Comparison of ENCODE assay signal across 9 cellular contexts in genomic region chr10:93115661-93116383, GRCh38. TPM values are rescaled to one million over a fixed set of nuclear protein-coding genes. Genes with fewer than 3 reads are reported as not detected.
A peak's percentile ranks its signal among the peaks of the same experiment; 100 is the strongest.
DNase-seq lines count a peak whose midpoint lies in the region; ATAC-seq, FAIRE-seq and TF ChIP-seq lines count a peak whose summit lies in the region.
"Had no signal": no experiment of that assay in that cellular context is flagged by ENCODE, and none has a peak within 500 bp of the region (broad histone marks: within the 10 kb centered on the region; RNA-seq: fewer than 3 reads in every experiment).

No MANE protein-coding gene starts in this region.

- peak; percentile 75 for TF ChIP-seq CTCF in NB4 (IDR thresholded peaks at IDR 0.05; ENCODE audit: low read depth, low read length)
- TF ChIP-seq CTCF in HepG2 (CRISPR knock-in tag; IDR thresholded peaks at IDR 0.05) = peak; percentile 77

- DNase-seq in CMK (ENCODE audit: low read depth) (peak; percentile 52), NB4 (ENCODE audit: low read depth) (peak; percentile 78), HepG2 (ENCODE audit: low spot score) (peak; percentile 63)
- DNase-seq in central memory CD8-positive, alpha-beta T cell (ENCODE audit: low spot score in 2 of 2) = peak; percentile 36 to 44
- DNase-seq in stimulated activated CD8-positive, alpha-beta memory T cell treated with anti-CD3 and anti-CD28 coated beads, Interleukin-15, amount 100 ng/mL, for 24 hours (ENCODE audit: low read depth) = peak; percentile 23

- 62% methylated on average over 4 of the region's 4 CpGs for WGBS in HepG2 (ENCODE audit: low lambda C conversion rate)

- no peak overlapping the region for H3K4me3 ChIP-seq in NB4 (ENCODE audit: low read depth, low read length)
- no peak overlapping the region for H3K4me3 ChIP-seq in HepG2 (replicated peaks in 1 of 3; ENCODE audit: insufficient read depth in 1 of 3, low read depth in 2 of 3, low read length in 3 of 3)

- intact Hi-C loops in HepG2 (cut with micrococcal nuclease; ENCODE audit: unreplicated experiment) = loop anchor here (1.0 kb wide), 1 partner anchor 173 kb away; no protein-coding TSS in a partner anchor

- no peaks in the 10 kb centered on the region for H3K36me3 Mint-ChIP-seq in central memory CD8-positive, alpha-beta T cell (ENCODE audit: insufficient read depth)

- no peak overlapping the region for H3K9ac ChIP-seq in HepG2 (ENCODE audit: insufficient read depth, low read depth, low read length)

- TF ChIP-seq EP300 in HepG2 (IDR thresholded peaks at IDR 0.05; ENCODE audit: low read depth in 2 of 2, low read length in 2 of 2) (no peak), HepG2 (CRISPR knock-in tag; IDR thresholded peaks at IDR 0.05; ENCODE audit: borderline replicate concordance) (no peak)

- POLR2A ChIA-PET in HepG2 (lab: Yijun Ruan, JAX) = interaction anchor here (1.0 kb wide), 1 partner anchor 9 kb away, joined by 3 read pairs; no protein-coding TSS in a partner anchor

- no peaks in the 10 kb centered on the region for H3K79me2 ChIP-seq in HepG2 (ENCODE audit: insufficient read depth, low read length)

- no peak overlapping the region for H3K4me3 Mint-ChIP-seq in central memory CD8-positive, alpha-beta T cell

- peaks cover 44% of the 10 kb centered on the region for H3K27me3 Mint-ChIP-seq in central memory CD8-positive, alpha-beta T cell

- no peak overlapping the region for H3K27ac ChIP-seq in HepG2 (ENCODE audit: extremely low read length, insufficient read depth, low read length)

- peak; percentile 49 for ATAC-seq in GM21515 (IDR thresholded peaks at IDR 0.05; ENCODE audit: unreplicated experiment)
- ATAC-seq in activated CD4-positive, CD25-positive, alpha-beta regulatory T cell treated with anti-CD3 and anti-CD28 coated beads, Interleukin-2, amount 50 U/mL, for 24 hours = peak; percentile 74 to 76
- peak; percentile 57 for ATAC-seq in central memory CD8-positive, alpha-beta T cell (replicated peaks; ENCODE audit: extremely low read depth, poor library complexity, severe bottlenecking)
- peak; percentile 80 for ATAC-seq in HepG2
- ATAC-seq in GM18858 (IDR thresholded peaks at IDR 0.05; ENCODE audit: unreplicated experiment) = no peak

- CTCF ChIA-PET in HepG2 (lab: Yijun Ruan, JAX; ENCODE audit: low intra/inter-chr PET ratio, low total read pairs) = interaction anchor here (1.0 to 2.1 kb wide), 2 partner anchors 173 to 237 kb away, joined by 4 to 14 read pairs; no protein-coding TSS in a partner anchor

- in situ Hi-C loops in HepG2 (cut with HindIII; ENCODE audit: extremely low pct_ligation_motif_present, low pct_unique_long_range_greater_than_20kb) = no loop called here

- no peaks in the 10 kb centered on the region for H4K20me1 ChIP-seq in HepG2 (ENCODE audit: insufficient read depth, low read length)

- no peak for TF ChIP-seq POLR2A in NB4 (IDR thresholded peaks at IDR 0.05; ENCODE audit: extremely low read depth, insufficient read length)
- no peak for TF ChIP-seq POLR2A in HepG2 (IDR thresholded peaks at IDR 0.05; ENCODE audit: insufficient read depth in 1 of 2, low read depth in 2 of 2, low read length in 2 of 2)

- H3K4me1 Mint-ChIP-seq in central memory CD8-positive, alpha-beta T cell = no peaks in the 10 kb centered on the region

- H2AFZ ChIP-seq in HepG2 (ENCODE audit: low read length) = no peak overlapping the region

- H3K9me3 ChIP-seq in HepG2 (ENCODE audit: low read length) = no peaks in the 10 kb centered on the region

- H3K27me3 ChIP-seq in HepG2 (ENCODE audit: control insufficient read depth in 1 of 2, insufficient read depth in 2 of 2, low read length in 2 of 2) = no peaks in the 10 kb centered on the region; a peak in 2 of 5 replicates

- no peak overlapping the region for H3K4me2 ChIP-seq in HepG2 (ENCODE audit: low read depth, low read length)

- no peaks in the 10 kb centered on the region for H3K36me3 ChIP-seq in HepG2 (replicated peaks in 1 of 2; ENCODE audit: control insufficient read depth in 1 of 2, insufficient read depth in 2 of 2, low read length in 2 of 2)

- BruUV-seq in HepG2 (replicated peaks; lab: Mats Ljungman, UMichigan) = no TSS peak

- TF ChIP-seq RAD21 in HepG2 (CRISPR knock-in tag; IDR thresholded peaks at IDR 0.05) = no peak

- no peaks in the 10 kb centered on the region for H3K9me3 Mint-ChIP-seq in central memory CD8-positive, alpha-beta T cell

- H3K4me1 ChIP-seq in HepG2 (ENCODE audit: insufficient read depth, low read length) = peaks cover 16% of the 10 kb centered on the region

- FAIRE-seq in HepG2 (lab: Jason Lieb, UNC) = no peak

- H3K27ac Mint-ChIP-seq in central memory CD8-positive, alpha-beta T cell (ENCODE audit: low read depth) = no peak overlapping the region

TF ChIP-seq in HepG2, 621 proteins besides CTCF, POLR2A, EP300 and RAD21 (continues in another document):
- no peak for TF ChIP-seq KMT2B (CRISPR knock-in tag; IDR thresholded peaks at IDR 0.05)
- no peak for TF ChIP-seq TSC22D2 (CRISPR knock-in tag; IDR thresholded peaks at IDR 0.05; ENCODE audit: borderline replicate concordance)
- no peak for TF ChIP-seq KMT2A (CRISPR knock-in tag; IDR thresholded peaks at IDR 0.05)
- TF ChIP-seq NR3C1 (CRISPR knock-in tag; IDR thresholded peaks at IDR 0.05) = no peak
- no peak for TF ChIP-seq SIN3A (IDR thresholded peaks at IDR 0.05; ENCODE audit: borderline replicate concordance, low read depth, low read length)
- TF ChIP-seq EED (CRISPR knock-in tag; IDR thresholded peaks at IDR 0.05) = no peak
- no peak for TF ChIP-seq CHD4 (IDR thresholded peaks at IDR 0.05; ENCODE audit: borderline replicate concordance, low read length)
- no peak for TF ChIP-seq MIER3 (CRISPR knock-in tag; IDR thresholded peaks at IDR 0.05; ENCODE audit: borderline replicate concordance)
- TF ChIP-seq SMC3 (IDR thresholded peaks at IDR 0.05; ENCODE audit: low read length) = peak; percentile 80
- TF ChIP-seq CSRNP2 (CRISPR knock-in tag; conservative IDR thresholded peaks at IDR 0.05; ENCODE audit: low read depth) = no peak

RNA-seq across cellular contexts. Expression of gene CYP26A1, which starts 42.1 kb away (rescaled TPM):
- total RNA-seq in HepG2 (2016; rRNA removed; fragmentation: Illumina TruSeq; extraction: Trizol) = not detected in 2 replicates
- not detected in 2 replicates for total RNA-seq in HepG2 (2016; cell fraction: cytosol; rRNA removed; fragmentation: Illumina TruSeq; extraction: Trizol; ENCODE audit: low read depth)
- total RNA-seq in HepG2 (2016; cell fraction: insoluble cytoplasmic fraction; rRNA removed; fragmentation: Illumina TruSeq; extraction: Trizol) = not detected in 2 replicates
- total RNA-seq in HepG2 (2016; cell fraction: membrane; rRNA removed; fragmentation: Illumina TruSeq; extraction: Trizol) = not detected in 2 replicates
- total RNA-seq in HepG2 (2016; cell fraction: nucleus; rRNA removed; fragmentation: Illumina TruSeq; extraction: Trizol) = not detected in 2 replicates
- 0.15 and 0.31 TPM in 2 replicates for polyA plus RNA-seq in HepG2 (2011; rRNA removed)
- polyA plus RNA-seq in HepG2 (2011; cell fraction: cytosol; rRNA removed) = 0.14 and 0.48 TPM in 2 replicates
- polyA plus RNA-seq in HepG2 (2011; cell fraction: nucleus; rRNA removed) = 1.4 and 1.6 TPM in 2 replicates
- polyA plus RNA-seq in HepG2 (2012) = not detected in 2 replicates
- polyA plus RNA-seq in HepG2 (2016; cell fraction: cytosol; fragmentation: Illumina TruSeq; extraction: Trizol; ENCODE audit: low read depth) = not detected in 2 replicates
- polyA plus RNA-seq in HepG2 (2016; cell fraction: insoluble cytoplasmic fraction; fragmentation: Illumina TruSeq; extraction: Trizol; ENCODE audit: low read depth) = not detected in 2 replicates
- not detected in 2 replicates for polyA plus RNA-seq in HepG2 (2016; cell fraction: membrane; fragmentation: Illumina TruSeq; extraction: Trizol; ENCODE audit: low read depth)
- polyA plus RNA-seq in HepG2 (2016; cell fraction: nucleus; fragmentation: Illumina TruSeq; extraction: Trizol; ENCODE audit: insufficient read depth, low read depth) = not detected in 2 replicates
- 0.20 TPM in 1 of 2 replicates, not detected in the other for polyA minus RNA-seq in HepG2 (2011; rRNA and poly(A)+ RNA removed; ENCODE audit: low replicate concordance)
- not detected in 2 replicates for polyA minus RNA-seq in HepG2 (2011; cell fraction: cytosol; rRNA and poly(A)+ RNA removed)
- 0.13 TPM in 1 of 2 replicates, not detected in the other for polyA minus RNA-seq in HepG2 (2011; cell fraction: nucleus; rRNA and poly(A)+ RNA removed)
- total RNA-seq: T-helper 2 cell treated with Interferon-gamma antibody and Interleukin-4, amounts not matched to agents 100 ng/mL and 5 ng/mL, for 36 hours had no signal

RNA-seq across cellular contexts. Expression of gene CYP26C1, which starts 55.2 kb away (rescaled TPM):
- total RNA-seq in HepG2 (2016; rRNA removed; fragmentation: Illumina TruSeq; extraction: Trizol) = 0.02 TPM in 1 of 2 replicates, not detected in the other
- total RNA-seq in HepG2 (2016; cell fraction: cytosol; rRNA removed; fragmentation: Illumina TruSeq; extraction: Trizol; ENCODE audit: low read depth) = not detected in 2 replicates
- total RNA-seq in HepG2 (2016; cell fraction: insoluble cytoplasmic fraction; rRNA removed; fragmentation: Illumina TruSeq; extraction: Trizol) = 0.02 TPM in 1 of 2 replicates, not detected in the other
- not detected in 2 replicates for total RNA-seq in HepG2 (2016; cell fraction: membrane; rRNA removed; fragmentation: Illumina TruSeq; extraction: Trizol)
- 0.12 and 0.19 TPM in 2 replicates for total RNA-seq in HepG2 (2016; cell fraction: nucleus; rRNA removed; fragmentation: Illumina TruSeq; extraction: Trizol)
- not detected in 2 replicates for polyA plus RNA-seq in HepG2 (2011; rRNA removed)
- polyA plus RNA-seq in HepG2 (2011; cell fraction: cytosol; rRNA removed) = not detected in 2 replicates
- 0.35 and 0.42 TPM in 2 replicates for polyA plus RNA-seq in HepG2 (2011; cell fraction: nucleus; rRNA removed)
- polyA plus RNA-seq in HepG2 (2012) = not detected in 2 replicates
- polyA plus RNA-seq in HepG2 (2016; cell fraction: cytosol; fragmentation: Illumina TruSeq; extraction: Trizol; ENCODE audit: low read depth) = not detected in 2 replicates
- polyA plus RNA-seq in HepG2 (2016; cell fraction: insoluble cytoplasmic fraction; fragmentation: Illumina TruSeq; extraction: Trizol; ENCODE audit: low read depth) = not detected in 2 replicates
- not detected in 2 replicates for polyA plus RNA-seq in HepG2 (2016; cell fraction: membrane; fragmentation: Illumina TruSeq; extraction: Trizol; ENCODE audit: low read depth)
- polyA plus RNA-seq in HepG2 (2016; cell fraction: nucleus; fragmentation: Illumina TruSeq; extraction: Trizol; ENCODE audit: insufficient read depth, low read depth) = not detected in 2 replicates
- polyA minus RNA-seq in HepG2 (2011; rRNA and poly(A)+ RNA removed; ENCODE audit: low replicate concordance) = 0.07 and 0.26 TPM in 2 replicates
- polyA minus RNA-seq in HepG2 (2011; cell fraction: cytosol; rRNA and poly(A)+ RNA removed) = not detected in 2 replicates
- 0.87 and 1.5 TPM in 2 replicates for polyA minus RNA-seq in HepG2 (2011; cell fraction: nucleus; rRNA and poly(A)+ RNA removed)
- total RNA-seq: T-helper 2 cell treated with Interferon-gamma antibody and Interleukin-4, amounts not matched to agents 100 ng/mL and 5 ng/mL, for 36 hours had no signal

Comparison
In these comparisons a context has a peak if more than half of its experiments do, and no peak if none do; other contexts are left out.
1. DNase-seq: peak in every context shown above with its lines; median percentile 78 in NB4; 63 in HepG2; 52 in CMK; 40 in central memory CD8-positive, alpha-beta T cell; 23 in stimulated activated CD8-positive, alpha-beta memory T cell treated with anti-CD3 and anti-CD28 coated beads, Interleukin-15, amount 100 ng/mL, for 24 hours.